Comparison of ENCODE assay signal across 35 cellular contexts in genomic region chr2:9858730-9859068, GRCh38.
"Had no signal": no experiment of that assay in that cellular context is flagged by ENCODE, and none has a peak within 500 bp of the region (broad histone marks: within the 10 kb centered on the region; RNA-seq: fewer than 3 reads in every experiment).

No MANE protein-coding gene starts in this region.

- H3K4me1 Mint-ChIP-seq: activated B cell treated with CpG ODN at 0.5 μM for 24 hours; activated CD4-positive, alpha-beta T cell treated with anti-CD3 and anti-CD28 coated beads, Interleukin-2, amount 10 ng/mL, durations not matched to agents 24 days and 14 days; activated CD8-positive, alpha-beta memory T cell treated with anti-CD3 and anti-CD28 coated beads, Interleukin-2, amount 10 ng/mL, durations not matched to agents 7 days and 5 days; activated naive CD4-positive, alpha-beta T cell treated with anti-CD3 and anti-CD28 coated beads, Interleukin-2, amount 10 ng/mL, durations not matched to agents 7 days and 5 days; activated naive CD8-positive, alpha-beta T cell treated with anti-CD3 and anti-CD28 coated beads, Interleukin-2, amount 10 ng/mL, durations not matched to agents 7 days and 5 days; activated naive CD8-positive, alpha-beta T cell treated with anti-CD3 and anti-CD28 coated beads, Interleukin-2, amount 50 U/mL, for 24 hours; brain had no signal

- H3K4me1 ChIP-seq: ascending aorta had no signal

- H3K27ac Mint-ChIP-seq: activated B cell treated with CpG ODN at 0.5 μM for 24 hours; activated CD4-positive, alpha-beta memory T cell treated with anti-CD3 and anti-CD28 coated beads for 36 hours; activated CD4-positive, alpha-beta T cell treated with anti-CD3 and anti-CD28 coated beads, Interleukin-2, amount 10 ng/mL, durations not matched to agents 24 days and 14 days; activated CD8-positive, alpha-beta memory T cell treated with anti-CD3 and anti-CD28 coated beads, Interleukin-2, amount 10 ng/mL, durations not matched to agents 7 days and 5 days; activated CD8-positive, alpha-beta T cell treated with anti-CD3 and anti-CD28 coated beads, Interleukin-2, amount 10 ng/mL, durations not matched to agents 7 days and 5 days; activated naive CD4-positive, alpha-beta T cell treated with anti-CD3 and anti-CD28 coated beads, Interleukin-2, amount 10 ng/mL, durations not matched to agents 7 days and 5 days; activated naive CD4-positive, alpha-beta T cell treated with anti-CD3 and anti-CD28 coated beads, Interleukin-2, amount 50 U/mL, for 24 hours; activated naive CD8-positive, alpha-beta T cell; activated naive CD8-positive, alpha-beta T cell treated with anti-CD3 and anti-CD28 coated beads, Interleukin-2, amount 10 ng/mL, durations not matched to agents 7 days and 5 days; activated naive CD8-positive, alpha-beta T cell treated with anti-CD3 and anti-CD28 coated beads, Interleukin-2, amount 50 U/mL, for 24 hours; activated T-cell treated with anti-CD3 and anti-CD28 coated beads, Interleukin-2, amount 50 U/mL, for 24 hours; activated T-helper 2 cell treated with anti-CD3 and anti-CD28 coated beads, Interferon-gamma antibody, Interleukin-2, Interleukin-4, amounts not matched to agents 10 μg/mL and 5 μg/mL and 100 μg/mL, durations not matched to agents 14 hours and 24 hours and 36 hours; brain; T-helper 1 cell treated with Interleukin-12 subunit alpha and Interleukin-12 subunit beta and Interleukin-4 antibody, amounts not matched to agents 30 μg/mL and 1 μg/mL, for 36 hours; T-helper 2 cell treated with Interferon-gamma antibody and Interleukin-4, amounts not matched to agents 5 μg/mL and 100 μg/mL, for 36 hours had no signal

- DNase-seq: activated B cell treated with CpG ODN at 0.5 μM for 24 hours; activated CD4-positive, alpha-beta memory T cell treated with anti-CD3 and anti-CD28 coated beads for 36 hours; activated CD4-positive, alpha-beta T cell treated with anti-CD3 and anti-CD28 coated beads for 4 hours; activated CD4-positive, alpha-beta T cell treated with anti-CD3 and anti-CD28 coated beads, Interleukin-2, amount 10 ng/mL, durations not matched to agents 24 days and 14 days; activated CD4-positive, alpha-beta T cell treated with anti-CD3 and anti-CD28 coated beads, Interleukin-2, amount 50 U/mL, for 1 hour; activated CD4-positive, alpha-beta T cell treated with anti-CD3 and anti-CD28 coated beads, Interleukin-2, amount 50 U/mL, for 4 hours; activated CD4-positive, CD25-positive, alpha-beta regulatory T cell treated with anti-CD3 and anti-CD28 coated beads, Interleukin-2, amount 50 U/mL, for 72 hours; activated CD8-positive, alpha-beta memory T cell treated with anti-CD3 and anti-CD28 coated beads for 24 hours; activated CD8-positive, alpha-beta memory T cell treated with anti-CD3 and anti-CD28 coated beads, Interleukin-2, amount 10 ng/mL, durations not matched to agents 7 days and 5 days; activated CD8-positive, alpha-beta memory T cell treated with anti-CD3 and anti-CD28 coated beads, Interleukin-2, amount 50 U/mL, for 48 hours; activated CD8-positive, alpha-beta T cell treated with anti-CD3 and anti-CD28 coated beads, Interleukin-2, amount 10 ng/mL, durations not matched to agents 7 days and 5 days; activated effector memory CD4-positive, alpha-beta T cell treated with Interleukin-2 at 50 U/mL for 16 hours; activated gamma-delta T cell; activated naive CD4-positive, alpha-beta T cell treated with anti-CD3 and anti-CD28 coated beads, Interleukin-2, amount 10 ng/mL, durations not matched to agents 7 days and 5 days; activated naive CD4-positive, alpha-beta T cell treated with Interleukin-2 at 50 U/mL for 16 hours; activated naive CD8-positive, alpha-beta T cell treated with anti-CD3 and anti-CD28 coated beads, Interleukin-2, amount 10 ng/mL, durations not matched to agents 7 days and 5 days; activated naive CD8-positive, alpha-beta T cell treated with anti-CD3 and anti-CD28 coated beads, Interleukin-2, amount 50 U/mL, for 24 hours; activated T-cell treated with anti-CD3 and anti-CD28 coated beads, Interleukin-2, amount 50 U/mL, for 24 hours; activated T-cell treated with anti-CD3 and anti-CD28 coated beads, Interleukin-2, amount 50 U/mL, for 48 hours; amygdala; anterior cingulate cortex; caudate nucleus; cerebellar nuclear complex; T-helper 1 cell; T-helper 9 cell had no signal

- ATAC-seq: activated CD8-positive, alpha-beta memory T cell treated with anti-CD3 and anti-CD28 coated beads, Interleukin-2, amount 10 ng/mL, durations not matched to agents 7 days and 5 days; activated CD8-positive, alpha-beta T cell treated with anti-CD3 and anti-CD28 coated beads, Interleukin-2, amount 10 ng/mL, durations not matched to agents 7 days and 5 days; activated naive CD8-positive, alpha-beta T cell treated with anti-CD3 and anti-CD28 coated beads, Interleukin-2, amount 50 U/mL, for 24 hours had no signal

- H3K4me3 ChIP-seq: ascending aorta, cardiac muscle cell had no signal

- H3K27ac ChIP-seq: ascending aorta, cardiac muscle cell, VCaP had no signal

- H3K27me3 ChIP-seq: ascending aorta, cardiac muscle cell had no signal

- H3K4me3 Mint-ChIP-seq: activated B cell treated with CpG ODN at 0.5 μM for 24 hours; activated CD4-positive, alpha-beta memory T cell treated with anti-CD3 and anti-CD28 coated beads for 36 hours; activated CD4-positive, alpha-beta T cell treated with anti-CD3 and anti-CD28 coated beads, Interleukin-2, amount 10 ng/mL, durations not matched to agents 24 days and 14 days; activated CD8-positive, alpha-beta memory T cell treated with anti-CD3 and anti-CD28 coated beads, Interleukin-2, amount 10 ng/mL, durations not matched to agents 7 days and 5 days; activated CD8-positive, alpha-beta T cell treated with anti-CD3 and anti-CD28 coated beads, Interleukin-2, amount 10 ng/mL, durations not matched to agents 7 days and 5 days; activated naive CD4-positive, alpha-beta T cell treated with anti-CD3 and anti-CD28 coated beads, Interleukin-2, amount 10 ng/mL, durations not matched to agents 7 days and 5 days; activated naive CD4-positive, alpha-beta T cell treated with anti-CD3 and anti-CD28 coated beads, Interleukin-2, amount 50 U/mL, for 24 hours; activated naive CD8-positive, alpha-beta T cell; activated naive CD8-positive, alpha-beta T cell treated with anti-CD3 and anti-CD28 coated beads, Interleukin-2, amount 10 ng/mL, durations not matched to agents 7 days and 5 days; activated naive CD8-positive, alpha-beta T cell treated with anti-CD3 and anti-CD28 coated beads, Interleukin-2, amount 50 U/mL, for 24 hours; activated T-cell treated with anti-CD3 and anti-CD28 coated beads, Interleukin-2, amount 50 U/mL, for 24 hours; brain; central memory CD8-positive, alpha-beta T cell; T-helper 1 cell treated with Interleukin-12 subunit alpha and Interleukin-12 subunit beta and Interleukin-4 antibody, amounts not matched to agents 30 μg/mL and 1 μg/mL, for 36 hours; T-helper 2 cell treated with Interferon-gamma antibody and Interleukin-4, amounts not matched to agents 5 μg/mL and 100 μg/mL, for 36 hours had no signal

- H3K9me3 ChIP-seq: ascending aorta had no signal

- H3K27me3 Mint-ChIP-seq: activated B cell treated with CpG ODN at 0.5 μM for 24 hours; activated CD4-positive, alpha-beta memory T cell treated with anti-CD3 and anti-CD28 coated beads for 36 hours; activated CD4-positive, alpha-beta T cell treated with anti-CD3 and anti-CD28 coated beads, Interleukin-2, amount 10 ng/mL, durations not matched to agents 24 days and 14 days; activated CD8-positive, alpha-beta memory T cell treated with anti-CD3 and anti-CD28 coated beads, Interleukin-2, amount 10 ng/mL, durations not matched to agents 7 days and 5 days; activated naive CD4-positive, alpha-beta T cell treated with anti-CD3 and anti-CD28 coated beads, Interleukin-2, amount 10 ng/mL, durations not matched to agents 7 days and 5 days; activated naive CD4-positive, alpha-beta T cell treated with anti-CD3 and anti-CD28 coated beads, Interleukin-2, amount 50 U/mL, for 24 hours; activated naive CD8-positive, alpha-beta T cell; activated naive CD8-positive, alpha-beta T cell treated with anti-CD3 and anti-CD28 coated beads, Interleukin-2, amount 10 ng/mL, durations not matched to agents 7 days and 5 days; activated naive CD8-positive, alpha-beta T cell treated with anti-CD3 and anti-CD28 coated beads, Interleukin-2, amount 50 U/mL, for 24 hours; activated T-cell treated with anti-CD3 and anti-CD28 coated beads, Interleukin-2, amount 50 U/mL, for 24 hours; central memory CD8-positive, alpha-beta T cell had no signal
